10 cellular contexts compared by ENCODE assay signal in the genomic region with DNA sequence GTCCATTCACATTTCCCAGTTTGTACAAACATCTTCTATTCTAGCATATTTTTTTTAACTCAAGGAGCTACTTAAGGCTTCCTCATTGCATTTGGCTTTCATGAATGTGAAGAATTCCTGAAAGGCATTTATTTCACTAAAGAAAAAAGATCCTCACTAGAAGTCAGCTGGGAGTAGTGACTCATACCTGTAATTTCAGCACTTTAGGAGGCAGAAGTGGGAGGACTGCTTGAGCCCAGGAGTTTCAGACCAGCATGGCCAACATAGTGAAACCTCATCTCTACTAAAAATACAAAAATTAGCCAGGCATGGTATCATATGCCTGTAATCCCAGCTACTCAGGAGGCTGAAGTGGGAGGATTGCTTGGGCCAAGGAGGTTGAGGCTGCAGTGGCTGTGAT.
DNase-seq lines count a peak whose midpoint lies in the region; ATAC-seq lines count a peak whose summit lies in the region.
"Had no signal": no experiment of that assay in that cellular context is flagged by ENCODE, and none has a peak within 500 bp of the region (broad histone marks: within the 10 kb centered on the region; RNA-seq: fewer than 3 reads in every experiment).

No MANE protein-coding gene starts in this region.

- H3K9me3 ChIP-seq in effector memory CD4-positive, alpha-beta T cell (ENCODE audit: control insufficient read depth, low read length), result no peaks in the 10 kb centered on the region

- no peaks in the 10 kb centered on the region for H3K36me3 ChIP-seq in effector memory CD4-positive, alpha-beta T cell (ENCODE audit: control insufficient read depth, insufficient read depth, low read length)

- DNase-seq in kidney glomerular epithelial cell (lab: John Stamatoyannopoulos, UW) (peak; percentile 6), SIG-M5 (lab: John Stamatoyannopoulos, UW) (no peak), OCI-M2 (lab: John Stamatoyannopoulos, UW; ENCODE audit: unreplicated experiment) (no peak), hepatic stellate cell (ENCODE audit: low spot score) (no peak)
- no peak for DNase-seq in effector memory CD4-positive, alpha-beta T cell
- DNase-seq: activated naive CD8-positive, alpha-beta T cell treated with anti-CD3 and anti-CD28 coated beads, Interleukin-2, amount 50 U/mL, for 24 hours; CD4-positive, CD25-positive, alpha-beta regulatory T cell had no signal

- no peaks in the 10 kb centered on the region for H3K27me3 ChIP-seq in effector memory CD4-positive, alpha-beta T cell (replicated peaks; ENCODE audit: control insufficient read depth, insufficient read depth, low read length, poor library complexity, severe bottlenecking)

- H3K27ac ChIP-seq in effector memory CD4-positive, alpha-beta T cell (ENCODE audit: insufficient read depth, low read length, poor library complexity, severe bottlenecking), result no peak overlapping the region

- H3K4me3 ChIP-seq in effector memory CD4-positive, alpha-beta T cell (ENCODE audit: insufficient read depth, low read depth, low read length, poor library complexity, severe bottlenecking), result no peak overlapping the region

- H3K4me1 ChIP-seq in effector memory CD4-positive, alpha-beta T cell (ENCODE audit: control insufficient read depth, insufficient read depth, low read length, poor library complexity, severe bottlenecking), result no peaks in the 10 kb centered on the region

- ATAC-seq in GM18858 (IDR thresholded peaks at IDR 0.05; ENCODE audit: unreplicated experiment), result peak; percentile 37
- ATAC-seq in GM21786 (IDR thresholded peaks at IDR 0.05; ENCODE audit: unreplicated experiment), result peak; percentile 50
- peak; percentile 45 for ATAC-seq in HG03175 (IDR thresholded peaks at IDR 0.05; ENCODE audit: unreplicated experiment)
- ATAC-seq: activated naive CD8-positive, alpha-beta T cell treated with anti-CD3 and anti-CD28 coated beads, Interleukin-2, amount 50 U/mL, for 24 hours had no signal
